7 cellular contexts compared by ENCODE assay signal in the genomic region with DNA sequence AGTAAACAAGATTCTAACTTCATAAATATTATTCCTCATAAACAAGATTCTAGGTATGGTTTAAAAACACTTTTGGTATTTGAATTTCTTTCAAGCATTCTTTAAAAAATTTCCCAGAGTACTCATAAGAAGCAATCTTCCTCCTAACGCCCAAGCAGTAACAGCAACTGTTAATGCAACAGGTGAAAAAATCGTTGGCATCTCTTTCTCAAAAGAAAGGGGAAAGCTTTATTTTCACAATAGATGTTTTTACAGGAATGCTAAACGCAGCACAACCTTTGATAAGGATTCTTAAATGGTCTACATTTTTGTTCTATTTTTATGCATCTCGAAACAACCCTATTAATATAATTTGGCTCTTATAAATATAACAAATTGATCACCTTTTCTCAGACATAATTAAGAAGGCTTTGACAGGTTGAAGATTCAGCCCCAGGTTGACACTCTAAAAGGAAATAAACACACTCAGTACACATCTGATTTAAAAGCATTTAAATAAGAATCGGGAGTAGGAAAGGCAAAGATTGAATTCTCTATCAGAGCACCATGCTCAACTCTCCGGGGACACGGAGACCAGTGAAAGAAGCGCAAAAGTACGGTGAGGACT.
DNase-seq lines count a peak whose midpoint lies in the region; ATAC-seq and TF ChIP-seq lines count a peak whose summit lies in the region.

No MANE protein-coding gene starts in this region.

- H3K27me3 ChIP-seq in iPS-15b (ENCODE audit: control insufficient read depth, insufficient read depth, low read length) = no peaks in the 10 kb centered on the region

- DNase-seq in HFF-Myc (ENCODE audit: extremely low read depth, low read depth) (no peak), SK-N-MC (ENCODE audit: low read depth, low spot score) (no peak), superior temporal gyrus (ENCODE audit: extremely low spot score) (peak; percentile 59)

- ATAC-seq in HG03039 (IDR thresholded peaks at IDR 0.05; ENCODE audit: unreplicated experiment) = no peak
- ATAC-seq in GM21576 (IDR thresholded peaks at IDR 0.05; ENCODE audit: unreplicated experiment) = no peak
- ATAC-seq in HG02870 (IDR thresholded peaks at IDR 0.05; ENCODE audit: unreplicated experiment) = no peak

- no peak overlapping the region; the same call in 1 of the 2 replicates for H3K27ac ChIP-seq in SK-N-MC

- H3K4me1 ChIP-seq in iPS-15b (ENCODE audit: control insufficient read depth, insufficient read depth, low read length) = peaks cover 2% of the 10 kb centered on the region

- no peak for TF ChIP-seq CTCF in HFF-Myc (IDR thresholded peaks at IDR 0.05; ENCODE audit: low read depth, low read length, missing control alignments)

- H3K4me3 ChIP-seq in HFF-Myc (replicated peaks; ENCODE audit: low read depth, low read length) = peak overlapping the region; percentile 78
- peak overlapping the region; percentile 95 for H3K4me3 ChIP-seq in SK-N-MC
- peak overlapping the region; percentile 86 for H3K4me3 ChIP-seq in iPS-15b (ENCODE audit: low read depth, low read length)

- H3K9ac ChIP-seq in SK-N-MC (ENCODE audit: insufficient read length) (peak overlapping the region; percentile 94), iPS-15b (ENCODE audit: low read depth, low read length) (peak overlapping the region; percentile 82)

- H3K9me3 ChIP-seq in SK-N-MC (ENCODE audit: low read depth, low read length) = no peaks in the 10 kb centered on the region
- no peaks in the 10 kb centered on the region for H3K9me3 ChIP-seq in iPS-15b (ENCODE audit: control insufficient read depth, insufficient read depth, low read length)

- H3K36me3 ChIP-seq in SK-N-MC (ENCODE audit: insufficient read depth, low read length) = peaks cover 7% of the 10 kb centered on the region; the same call in 1 of the 2 replicates
- H3K36me3 ChIP-seq in iPS-15b (ENCODE audit: control insufficient read depth, insufficient read depth, low read length) = no peaks in the 10 kb centered on the region
